Comparison of ENCODE assay signal across 19 cellular contexts in genomic region chr3:46847744-46848143, GRCh38. TPM values are rescaled to one million over a fixed set of nuclear protein-coding genes. Genes with fewer than 3 reads are reported as not detected.
"Had no signal": no experiment of that assay in that cellular context is flagged by ENCODE, and none has a peak within 500 bp of the region (broad histone marks: within the 10 kb centered on the region; RNA-seq: fewer than 3 reads in every experiment).

No MANE protein-coding gene starts in this region.

- H3K4me1 ChIP-seq: foreskin keratinocyte had no signal

- H3K4me3 Mint-ChIP-seq: activated CD4-positive, alpha-beta memory T cell treated with anti-CD3 and anti-CD28 coated beads, Interleukin-2, amount 10 ng/mL, durations not matched to agents 7 days and 5 days; activated CD4-positive, alpha-beta T cell treated with anti-CD3 and anti-CD28 coated beads for 36 hours; activated naive CD4-positive, alpha-beta T cell treated with anti-CD3 and anti-CD28 coated beads, Interleukin-2, amount 50 U/mL, for 24 hours; memory B cell; WTC11 had no signal

- H3K36me3 ChIP-seq: ascending aorta, neutrophil, thyroid gland had no signal

- ATAC-seq: activated CD4-positive, alpha-beta T cell treated with anti-CD3 and anti-CD28 coated beads for 36 hours; activated T-cell treated with anti-CD3 and anti-CD28 coated beads, Interleukin-2, amount 50 U/mL, for 4 hours; effector memory CD8-positive, alpha-beta T cell; foreskin keratinocyte; mucosa of descending colon had no signal

- H3K27me3 ChIP-seq: ascending aorta, thyroid gland had no signal

- H3K36me3 Mint-ChIP-seq: activated naive CD4-positive, alpha-beta T cell treated with anti-CD3 and anti-CD28 coated beads, Interleukin-2, amount 50 U/mL, for 24 hours; memory B cell; WTC11 had no signal

- H3K4me2 ChIP-seq: SK-N-SH had no signal

- H3K9me3 ChIP-seq: ascending aorta, mucosa of descending colon, neutrophil, SK-N-SH, thyroid gland had no signal

- H3K27me3 Mint-ChIP-seq: activated CD4-positive, alpha-beta T cell treated with anti-CD3 and anti-CD28 coated beads for 36 hours; activated naive CD4-positive, alpha-beta T cell treated with anti-CD3 and anti-CD28 coated beads, Interleukin-2, amount 50 U/mL, for 24 hours; effector memory CD8-positive, alpha-beta T cell; memory B cell; naive B cell had no signal

- H3K9me3 Mint-ChIP-seq: activated naive CD4-positive, alpha-beta T cell treated with anti-CD3 and anti-CD28 coated beads, Interleukin-2, amount 50 U/mL, for 24 hours; effector memory CD8-positive, alpha-beta T cell had no signal

- H3K9ac ChIP-seq: parathyroid adenoma, SK-N-SH had no signal

- H3K4me3 ChIP-seq: ascending aorta, mucosa of descending colon, thyroid gland had no signal

- H2AFZ ChIP-seq: parathyroid adenoma had no signal

- H3K79me2 ChIP-seq: parathyroid adenoma had no signal

- H3K27ac Mint-ChIP-seq: activated CD4-positive, alpha-beta memory T cell treated with anti-CD3 and anti-CD28 coated beads, Interleukin-2, amount 10 ng/mL, durations not matched to agents 7 days and 5 days; activated CD4-positive, alpha-beta T cell treated with anti-CD3 and anti-CD28 coated beads for 36 hours; activated naive CD4-positive, alpha-beta T cell treated with anti-CD3 and anti-CD28 coated beads, Interleukin-2, amount 50 U/mL, for 24 hours; effector memory CD8-positive, alpha-beta T cell; memory B cell; WTC11 had no signal

- H3K27ac ChIP-seq: ascending aorta, epithelial cell of prostate, foreskin keratinocyte, neutrophil, parathyroid adenoma, thyroid gland had no signal

- H3K9me2 ChIP-seq: SK-N-SH had no signal

- DNase-seq: activated effector memory CD4-positive, alpha-beta T cell treated with Interleukin-2 at 50 U/mL for 16 hours; activated T-cell treated with anti-CD3 and anti-CD28 coated beads, Interleukin-2, amount 50 U/mL, for 4 hours; foreskin keratinocyte; naive B cell; SK-N-SH; stimulated activated naive CD4-positive, alpha-beta T cell; thyroid gland had no signal

RNA-seq across cellular contexts. Expression of gene MYL3, which starts 15.5 kb away (rescaled TPM):
- total RNA-seq: activated CD4-positive, alpha-beta memory T cell treated with anti-CD3 and anti-CD28 coated beads, Interleukin-2, amount 10 ng/mL, durations not matched to agents 7 days and 5 days; activated CD4-positive, alpha-beta T cell treated with anti-CD3 and anti-CD28 coated beads for 36 hours; activated T-cell treated with anti-CD3 and anti-CD28 coated beads, Interleukin-2, amount 50 U/mL, for 4 hours; dermis blood vessel endothelial cell; foreskin keratinocyte had no signal
- polyA plus RNA-seq: foreskin keratinocyte, SK-N-SH had no signal

RNA-seq across cellular contexts. Expression of gene PTH1R, which starts 29.8 kb away (rescaled TPM):
- total RNA-seq: activated CD4-positive, alpha-beta memory T cell treated with anti-CD3 and anti-CD28 coated beads, Interleukin-2, amount 10 ng/mL, durations not matched to agents 7 days and 5 days; activated CD4-positive, alpha-beta T cell treated with anti-CD3 and anti-CD28 coated beads for 36 hours; activated T-cell treated with anti-CD3 and anti-CD28 coated beads, Interleukin-2, amount 50 U/mL, for 4 hours; foreskin keratinocyte had no signal
- polyA plus RNA-seq: foreskin keratinocyte had no signal
